ENCODE assay signal across 9 cellular contexts in genomic region chr5:136030956-136031611, GRCh38. TPM values are rescaled to one million over a fixed set of nuclear protein-coding genes. Genes with fewer than 3 reads are reported as not detected.
DNase-seq lines count a peak whose midpoint lies in the region; ATAC-seq, FAIRE-seq and TF ChIP-seq lines count a peak whose summit lies in the region.
"Had no signal": no experiment of that assay in that cellular context is flagged by ENCODE, and none has a peak within 500 bp of the region (broad histone marks: within the 10 kb centered on the region; RNA-seq: fewer than 3 reads in every experiment).

No MANE protein-coding gene starts in this region.

- intact Hi-C loops in breast epithelium (cut with DNase I; ENCODE audit: low total_unique reads) (no loop called here), sciatic nerve (cut with DNase I) (no loop called here)

- peak; percentile 41 for ATAC-seq in GM18909 (IDR thresholded peaks at IDR 0.05; ENCODE audit: poor library complexity, unreplicated experiment)
- ATAC-seq in HG03060 (IDR thresholded peaks at IDR 0.05; ENCODE audit: low read depth, unreplicated experiment) = peak; percentile 78
- ATAC-seq in sciatic nerve = peak; percentile 19

- H3K9me3 ChIP-seq in breast epithelium = no peaks in the 10 kb centered on the region

- peak overlapping the region in 1 of 2 donors; percentile 11 for H3K27ac ChIP-seq in breast epithelium

- no peak for DNase-seq in breast epithelium (ENCODE audit: low spot score in 2 of 2)
- DNase-seq in sciatic nerve (ENCODE audit: low spot score) = no peak
- DNase-seq in NCI-H187 treated with DMSO at 0.1 percent for 48 hours (lab: John Stamatoyannopoulos, UW) = no peak
- DNase-seq in central memory CD4-positive, alpha-beta T cell = no peak
- no peak for DNase-seq in stimulated activated CD4-positive, alpha-beta T cell treated with anti-CD3 and anti-CD28 coated beads, Interleukin-4, amount 100 ng/mL, for 4 hours
- DNase-seq in HTR-8/SVneo (ENCODE audit: insufficient read length, low spot score) = no peak
- DNase-seq: activated CD4-positive, CD25-positive, alpha-beta regulatory T cell had no signal

- no peak for TF ChIP-seq POLR2A in breast epithelium (IDR thresholded peaks at IDR 0.05)

- H3K36me3 ChIP-seq in breast epithelium = no peaks in the 10 kb centered on the region

- H3K27me3 ChIP-seq in breast epithelium = no peaks in the 10 kb centered on the region

- TF ChIP-seq CTCF in breast epithelium (IDR thresholded peaks at IDR 0.05) = no peak

- peak overlapping the region in 2 of 3 donors; percentile 19 to 57 for H3K4me3 ChIP-seq in breast epithelium

- no peak for FAIRE-seq in HTR-8/SVneo (lab: Jason Lieb, UNC)

- peaks cover 9 to 12% of the 10 kb centered on the region in 2 donors for H3K4me1 ChIP-seq in breast epithelium

RNA-seq across cellular contexts. Expression of gene TGFBI, which starts 2.3 kb away (rescaled TPM):
- total RNA-seq in breast epithelium (100 to 1,000 TPM in 1 of 3 donors, 10 to 100 TPM in 2; 40.4 to 145 (median 45.2) TPM), sciatic nerve (232 TPM)

Comparison
In these comparisons a context has a peak if more than half of its experiments do, and no peak if none do; other contexts are left out.
1. ATAC-seq: peak in every context shown above with its lines; median percentile 78 in HG03060; 41 in GM18909; 19 in sciatic nerve.